ENCODE assay signal across 7 cellular contexts in the genomic region with DNA sequence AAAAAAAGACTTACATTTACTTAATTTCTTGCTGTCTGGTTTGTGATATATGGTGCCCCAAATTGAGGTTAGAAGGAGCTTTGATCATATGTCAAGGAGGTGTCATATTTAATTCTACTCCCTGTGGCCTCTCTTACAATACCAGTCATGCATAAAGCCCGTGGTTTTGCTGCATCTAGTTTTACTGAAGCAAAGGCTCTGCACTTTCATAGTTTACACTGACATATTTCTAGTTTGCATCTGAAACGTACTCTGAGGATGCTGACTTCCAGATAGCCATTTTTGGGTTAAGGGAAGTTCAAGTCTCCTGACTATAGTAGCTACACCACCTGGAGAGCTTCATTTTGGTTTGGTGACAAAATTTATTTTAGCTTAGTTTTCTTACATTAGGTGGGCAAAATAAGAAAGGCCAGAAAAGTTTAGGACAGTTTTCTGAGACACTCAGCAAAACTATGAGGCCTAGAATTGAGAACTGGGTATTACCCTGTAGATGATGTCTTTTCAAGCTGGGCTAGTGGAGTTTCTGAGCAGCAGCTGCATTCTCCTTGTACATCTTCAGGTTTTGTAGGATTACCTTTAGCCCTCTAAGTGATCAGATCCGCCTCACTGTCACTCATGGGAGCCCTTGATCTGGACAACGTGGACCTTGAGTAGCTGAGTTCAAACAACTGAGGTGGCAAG. TPM values are rescaled to one million over a fixed set of nuclear protein-coding genes. Genes with fewer than 3 reads are reported as not detected.
DNase-seq lines count a peak whose midpoint lies in the region; ATAC-seq and TF ChIP-seq lines count a peak whose summit lies in the region.
"Not testable (repeated sequence)": the region's sequence is repeated elsewhere in the genome, so short reads cannot be mapped to it uniquely, and the experiment has no call there.

No MANE protein-coding gene starts in this region.

- not testable (repeated sequence) for H3K27ac ChIP-seq in IMR-90 (ENCODE audit: insufficient read depth, low read length); fibroblast of lung (ENCODE audit: insufficient read depth, low read length)

- H3K79me1 ChIP-seq in IMR-90 (ENCODE audit: low read depth in 1 of 2, low read length in 2 of 2), result not testable (repeated sequence)

- H2BK20ac ChIP-seq in IMR-90 (ENCODE audit: low read depth, low read length), result not testable (repeated sequence)

- H2BK5ac ChIP-seq in IMR-90 (ENCODE audit: low read depth, low read length, poor library complexity, severe bottlenecking), result not testable (repeated sequence)

- H4K20me1 ChIP-seq in IMR-90 (ENCODE audit: insufficient read depth, low read length); fibroblast of lung (ENCODE audit: control insufficient read depth, extremely low read depth, insufficient read depth, low read length): not testable (repeated sequence)

- not testable (repeated sequence) for H2AK5ac ChIP-seq in IMR-90 (ENCODE audit: low read depth, low read length)

- ATAC-seq in GM18867 (IDR thresholded peaks at IDR 0.05; ENCODE audit: unreplicated experiment) (peak; percentile 90), GM21360 (IDR thresholded peaks at IDR 0.05; ENCODE audit: unreplicated experiment) (peak; percentile 62), HG02642 (IDR thresholded peaks at IDR 0.05; ENCODE audit: poor library complexity, unreplicated experiment) (peak; percentile 70), HG03108 (IDR thresholded peaks at IDR 0.05; ENCODE audit: unreplicated experiment) (peak; percentile 63), IMR-90 (ENCODE audit: low read depth) (peak; percentile 25; the same call in 1 of the 2 replicates)
- ATAC-seq in activated CD4-positive, alpha-beta T cell treated with anti-CD3 and anti-CD28 coated beads for 36 hours, result peak; percentile 77

- not testable (repeated sequence) for TF ChIP-seq RAD21 in IMR-90 (IDR thresholded peaks at IDR 0.05; ENCODE audit: low read length)

- H2AFZ ChIP-seq in IMR-90 (replicated peaks; ENCODE audit: low read length, poor library complexity); fibroblast of lung (ENCODE audit: low read length): not testable (repeated sequence)

- H4K5ac ChIP-seq in IMR-90 (ENCODE audit: low read depth, low read length), result not testable (repeated sequence)

- not testable (repeated sequence) for H2BK120ac ChIP-seq in IMR-90 (ENCODE audit: low read depth, low read length)

- WGBS in IMR-90 (ENCODE audit: extremely low coverage in 2 of 2, insufficient read length in 1 of 2), 2 experiments, result no CpG with 5 or more reads among the region's 4 CpGs

- not testable (repeated sequence) for H3K36me3 ChIP-seq in IMR-90 (ENCODE audit: control insufficient read depth, insufficient read depth, low read length); fibroblast of lung (ENCODE audit: control insufficient read depth, insufficient read depth, low read length)

- TF ChIP-seq CTCF in IMR-90 (conservative IDR thresholded peaks at IDR 0.05; ENCODE audit: low read depth, low read length); fibroblast of lung (conservative IDR thresholded peaks at IDR 0.05 in 1 of 2, IDR thresholded peaks at IDR 0.05 in 1 of 2; ENCODE audit: low read depth in 1 of 2, low read length in 2 of 2): not testable (repeated sequence)

- H3K9me1 ChIP-seq in IMR-90 (ENCODE audit: insufficient read depth, low read length), result not testable (repeated sequence)

- CTCF ChIA-PET in IMR-90 (lab: Yijun Ruan, JAX); activated CD4-positive, alpha-beta T cell treated with anti-CD3 and anti-CD28 coated beads for 36 hours (lab: Charles Lee): not testable (repeated sequence)

- H3K4me1 ChIP-seq in IMR-90 (ENCODE audit: control insufficient read depth, insufficient read depth, low read length); fibroblast of lung (ENCODE audit: control insufficient read depth, extremely low read depth, insufficient read depth, low read length): not testable (repeated sequence)

- H4K8ac ChIP-seq in IMR-90 (ENCODE audit: low read depth in 2 of 2, low read length in 2 of 2), result not testable (repeated sequence)

- DNase-seq in IMR-90; activated CD4-positive, alpha-beta T cell treated with anti-CD3 and anti-CD28 coated beads for 36 hours: not testable (repeated sequence)
- DNase-seq in fibroblast of lung (ENCODE audit: low read depth in 2 of 2), result peak; percentile 0 to 1

- intact Hi-C loops in IMR-90 (cut with micrococcal nuclease); activated CD4-positive, alpha-beta T cell treated with anti-CD3 and anti-CD28 coated beads for 36 hours (cut with DNase I, micrococcal nuclease): not testable (repeated sequence)

- not testable (repeated sequence) for BruUV-seq in IMR-90 (replicated peaks; lab: Mats Ljungman, UMichigan)

- not testable (repeated sequence) for H3K36me3 Mint-ChIP-seq in activated CD4-positive, alpha-beta T cell treated with anti-CD3 and anti-CD28 coated beads for 36 hours (ENCODE audit: low read depth)

- POLR2A ChIA-PET in IMR-90 (lab: Charles Lee; ENCODE audit: unreplicated experiment); activated CD4-positive, alpha-beta T cell treated with anti-CD3 and anti-CD28 coated beads for 36 hours (lab: Charles Lee): not testable (repeated sequence)

- H3K4me3 Mint-ChIP-seq in activated CD4-positive, alpha-beta T cell treated with anti-CD3 and anti-CD28 coated beads for 36 hours, result not testable (repeated sequence)

- H3K9ac ChIP-seq in IMR-90 (ENCODE audit: low read depth, low read length); fibroblast of lung (ENCODE audit: insufficient read depth, low read length): not testable (repeated sequence)

- not testable (repeated sequence) for H3K56ac ChIP-seq in IMR-90 (ENCODE audit: extremely low read depth, insufficient read depth, low read length)

- H3K23ac ChIP-seq in IMR-90 (ENCODE audit: low read depth, low read length), result not testable (repeated sequence)

- H3K14ac ChIP-seq in IMR-90 (replicated peaks; ENCODE audit: low read depth, low read length), result not testable (repeated sequence)

- in situ Hi-C loops in IMR-90 (cut with MboI; ENCODE audit: low sequenced_read_pairs), result not testable (repeated sequence)

- H2BK15ac ChIP-seq in IMR-90 (ENCODE audit: low read depth, low read length), result not testable (repeated sequence)

- not testable (repeated sequence) for H3K4me1 Mint-ChIP-seq in activated CD4-positive, alpha-beta T cell treated with anti-CD3 and anti-CD28 coated beads for 36 hours

- not testable (repeated sequence) for H4K91ac ChIP-seq in IMR-90 (ENCODE audit: insufficient read depth, low read depth, low read length)

- H2AK9ac ChIP-seq in IMR-90 (replicated peaks; ENCODE audit: low read depth, low read length, poor library complexity), result not testable (repeated sequence)

- not testable (repeated sequence) for H3K4me2 ChIP-seq in IMR-90 (ENCODE audit: low read depth, low read length); fibroblast of lung (ENCODE audit: extremely low read depth, insufficient read depth, low read length)

- H3K9me3 Mint-ChIP-seq in activated CD4-positive, alpha-beta T cell treated with anti-CD3 and anti-CD28 coated beads for 36 hours (ENCODE audit: low read depth), result not testable (repeated sequence)

- not testable (repeated sequence) for H3K4ac ChIP-seq in IMR-90 (ENCODE audit: low read depth, low read length)

- not testable (repeated sequence) for H3K27me3 Mint-ChIP-seq in activated CD4-positive, alpha-beta T cell treated with anti-CD3 and anti-CD28 coated beads for 36 hours

- not testable (repeated sequence) for H3K9me3 ChIP-seq in IMR-90 (ENCODE audit: control insufficient read depth, insufficient read depth, low read length); fibroblast of lung (ENCODE audit: control insufficient read depth, insufficient read depth, low read depth, low read length)

- dilution Hi-C loops in IMR-90 (cut with HindIII; ENCODE audit: low sequenced_read_pairs, unreplicated experiment), result not testable (repeated sequence)

- H3K18ac ChIP-seq in IMR-90 (ENCODE audit: low read depth, low read length), result not testable (repeated sequence)

- H3K79me2 ChIP-seq in fibroblast of lung (ENCODE audit: control insufficient read depth, insufficient read depth, low read length), result not testable (repeated sequence)

- not testable (repeated sequence) for TF ChIP-seq POLR2A in IMR-90 (IDR thresholded peaks at IDR 0.05; ENCODE audit: low read depth, low read length)

- not testable (repeated sequence) for H3K27ac Mint-ChIP-seq in activated CD4-positive, alpha-beta T cell treated with anti-CD3 and anti-CD28 coated beads for 36 hours

- not testable (repeated sequence) for H3K4me3 ChIP-seq in IMR-90 (ENCODE audit: insufficient read depth, low read depth, low read length); fibroblast of lung (replicated peaks in 1 of 4; ENCODE audit: control extremely low read depth in 1 of 4, insufficient read depth in 1 of 4, low read depth in 3 of 4, low read length in 4 of 4)

- not testable (repeated sequence) for H3K27me3 ChIP-seq in IMR-90 (ENCODE audit: control insufficient read depth, insufficient read depth, low read length); fibroblast of lung (ENCODE audit: control insufficient read depth, insufficient read depth, low read length)

RNA-seq across cellular contexts. Expression of a gene that starts 47.8 kb away (rescaled TPM):
- total RNA-seq in IMR-90 (2012; rRNA removed), result 12.7 and 13.9 TPM in 2 replicates
- 4.0 and 5.6 TPM in 2 replicates for polyA plus RNA-seq in IMR-90 (2012; rRNA removed)
- 0.99 and 2.3 TPM in 2 replicates for polyA plus RNA-seq in IMR-90 (2012; cell fraction: cytosol; rRNA removed)
- polyA plus RNA-seq in IMR-90 (2012; cell fraction: nucleus; rRNA removed; ENCODE audit: low replicate concordance), result 2.1 and 9.8 TPM in 2 replicates
- total RNA-seq in activated CD4-positive, alpha-beta T cell treated with anti-CD3 and anti-CD28 coated beads for 36 hours, result 10 to 100 TPM; 14.7 to 17.8 TPM
- 15.7 and 36.5 TPM in 2 replicates for total RNA-seq in fibroblast of lung
- polyA plus RNA-seq in fibroblast of lung, result 7.3 and 8.2 TPM in 2 replicates
- 5.5 and 6.3 TPM in 2 replicates for polyA plus RNA-seq in fibroblast of lung (2012)
- polyA minus RNA-seq in fibroblast of lung (ENCODE audit: low replicate concordance), result 1.8 and 19.3 TPM in 2 replicates

RNA-seq across cellular contexts. Expression of a gene that starts 48.4 kb away (rescaled TPM):
- total RNA-seq in IMR-90 (2012; rRNA removed) (1.6 and 2.8 TPM in 2 replicates), fibroblast of lung (0.51 and 2.3 TPM in 2 replicates)
- polyA plus RNA-seq in IMR-90 (2012; rRNA removed) (2.2 and 3.4 TPM in 2 replicates), fibroblast of lung (1.0 and 3.7 TPM in 2 replicates)
- polyA plus RNA-seq in IMR-90 (2012; cell fraction: cytosol; rRNA removed), result 0.59 and 1.5 TPM in 2 replicates
- polyA plus RNA-seq in IMR-90 (2012; cell fraction: nucleus; rRNA removed; ENCODE audit: low replicate concordance), result 0.67 and 9.8 TPM in 2 replicates
- total RNA-seq in activated CD4-positive, alpha-beta T cell treated with anti-CD3 and anti-CD28 coated beads for 36 hours, result 10 to 100 TPM; 37.1 to 43.1 TPM
- polyA plus RNA-seq in fibroblast of lung (2012), result 0.99 and 3.1 TPM in 2 replicates
- polyA minus RNA-seq in fibroblast of lung (ENCODE audit: low replicate concordance), result not detected in 2 replicates

Comparison
In these comparisons a context has a peak if more than half of its experiments do, and no peak if none do; other contexts are left out.
1. ATAC-seq: peak in every context shown above with its lines; median percentile 90 in GM18867; 77 in activated CD4-positive, alpha-beta T cell treated with anti-CD3 and anti-CD28 coated beads for 36 hours; 70 in HG02642; 63 in HG03108; 62 in GM21360; 25 in IMR-90.
2. RNA of a gene that starts 48.4 kb away (total RNA-seq): 37.1 to 43.1 TPM in activated CD4-positive, alpha-beta T cell treated with anti-CD3 and anti-CD28 coated beads for 36 hours; 0.51 to 2.3 TPM in fibroblast of lung and 1.6 to 2.8 TPM in IMR-90; every median in the first group is over 10 times any median in the second.